Comparison of ENCODE assay signal across 9 cellular contexts in genomic region chr5:77935516-77936364, GRCh38.
DNase-seq lines count a peak whose midpoint lies in the region; ATAC-seq and TF ChIP-seq lines count a peak whose summit lies in the region.
"Had no signal": no experiment of that assay in that cellular context is flagged by ENCODE, and none has a peak within 500 bp of the region (broad histone marks: within the 10 kb centered on the region; RNA-seq: fewer than 3 reads in every experiment).

No MANE protein-coding gene starts in this region.

- no peaks in the 10 kb centered on the region for H3K36me3 Mint-ChIP-seq in activated CD4-positive, alpha-beta T cell treated with anti-CD3 and anti-CD28 coated beads, Interleukin-2, amount 10 ng/mL, durations not matched to agents 24 days and 14 days (ENCODE audit: low read depth)
- H3K36me3 Mint-ChIP-seq in stimulated activated naive B cell treated with anti-CD40 and anti-IgM and Interleukin-4, amounts not matched to agents 10 μg/mL and 1 μg/mL and 100 μg/mL, for 72 hours: peaks cover 0 to 2% of the 10 kb centered on the region in 2 donors

- H3K4me1 ChIP-seq in ascending aorta: no peaks in the 10 kb centered on the region

- peaks cover 7% of the 10 kb centered on the region for H3K27me3 Mint-ChIP-seq in activated CD4-positive, alpha-beta T cell treated with anti-CD3 and anti-CD28 coated beads, Interleukin-2, amount 10 ng/mL, durations not matched to agents 24 days and 14 days
- peaks cover 0 to 11% of the 10 kb centered on the region in 2 donors for H3K27me3 Mint-ChIP-seq in stimulated activated naive B cell treated with anti-CD40 and anti-IgM and Interleukin-4, amounts not matched to agents 10 μg/mL and 1 μg/mL and 100 μg/mL, for 72 hours

- no peak for TF ChIP-seq CTCF in ascending aorta (IDR thresholded peaks at IDR 0.05)

- intact Hi-C loops in activated CD4-positive, alpha-beta T cell treated with anti-CD3 and anti-CD28 coated beads, Interleukin-2, amount 10 ng/mL, durations not matched to agents 24 days and 14 days (cut with micrococcal nuclease): no loop called here
- intact Hi-C loops in ascending aorta (cut with DNase I) (no loop called here), head of caudate nucleus (cut with DNase I) (no loop called here)

- H3K36me3 ChIP-seq in ascending aorta: no peaks in the 10 kb centered on the region

- peaks cover 15% of the 10 kb centered on the region for H3K4me1 Mint-ChIP-seq in activated CD4-positive, alpha-beta T cell treated with anti-CD3 and anti-CD28 coated beads, Interleukin-2, amount 10 ng/mL, durations not matched to agents 24 days and 14 days
- peaks cover 21 to 32% of the 10 kb centered on the region in 2 donors for H3K4me1 Mint-ChIP-seq in stimulated activated naive B cell treated with anti-CD40 and anti-IgM and Interleukin-4, amounts not matched to agents 10 μg/mL and 1 μg/mL and 100 μg/mL, for 72 hours

- no peak overlapping the region for H3K27ac ChIP-seq in ascending aorta
- H3K27ac ChIP-seq: C4-2B had no signal

- no peaks in the 10 kb centered on the region for H3K9me3 ChIP-seq in ascending aorta

- H3K4me3 ChIP-seq in ascending aorta: no peak overlapping the region

- peak overlapping the region; percentile 3 for H3K4me3 Mint-ChIP-seq in activated CD4-positive, alpha-beta T cell treated with anti-CD3 and anti-CD28 coated beads, Interleukin-2, amount 10 ng/mL, durations not matched to agents 24 days and 14 days
- no peak overlapping the region for H3K4me3 Mint-ChIP-seq in stimulated activated naive B cell treated with anti-CD40 and anti-IgM and Interleukin-4, amounts not matched to agents 10 μg/mL and 1 μg/mL and 100 μg/mL, for 72 hours

- H3K27ac Mint-ChIP-seq in activated CD4-positive, alpha-beta T cell treated with anti-CD3 and anti-CD28 coated beads, Interleukin-2, amount 10 ng/mL, durations not matched to agents 24 days and 14 days: peak overlapping the region; percentile 27
- peak overlapping the region; percentile 15 for H3K27ac Mint-ChIP-seq in stimulated activated naive B cell treated with anti-CD40 and anti-IgM and Interleukin-4, amounts not matched to agents 10 μg/mL and 1 μg/mL and 100 μg/mL, for 72 hours

- H3K27me3 ChIP-seq in ascending aorta: no peaks in the 10 kb centered on the region

- DNase-seq in activated naive CD4-positive, alpha-beta T cell treated with Interleukin-2 at 50 U/mL for 16 hours: peak; percentile 3
- no peak for DNase-seq in activated naive CD4-positive, alpha-beta T cell (lab: John Stamatoyannopoulos, UW)
- peak; percentile 73 for DNase-seq in activated CD4-positive, alpha-beta T cell treated with anti-CD3 and anti-CD28 coated beads, Interleukin-2, amount 10 ng/mL, durations not matched to agents 24 days and 14 days
- DNase-seq in stimulated activated naive B cell treated with anti-CD40 and anti-IgM and Interleukin-4, amounts not matched to agents 10 μg/mL and 1 μg/mL and 100 μg/mL, for 72 hours: no peak
- no peak for DNase-seq in ascending aorta (ENCODE audit: low spot score in 2 of 2)
- no peak for DNase-seq in head of caudate nucleus
- DNase-seq in HT-29 (ENCODE audit: low spot score): no peak

- peak; percentile 41 for ATAC-seq in HG03469 (IDR thresholded peaks at IDR 0.05; ENCODE audit: unreplicated experiment)
- ATAC-seq in stimulated activated naive B cell treated with anti-CD40 and anti-IgM and Interleukin-4, amounts not matched to agents 10 μg/mL and 1 μg/mL and 100 μg/mL, for 72 hours (replicated peaks): peak; percentile 51 to 64

- peaks cover 2% of the 10 kb centered on the region for H3K9me3 Mint-ChIP-seq in activated CD4-positive, alpha-beta T cell treated with anti-CD3 and anti-CD28 coated beads, Interleukin-2, amount 10 ng/mL, durations not matched to agents 24 days and 14 days
- H3K9me3 Mint-ChIP-seq in stimulated activated naive B cell treated with anti-CD40 and anti-IgM and Interleukin-4, amounts not matched to agents 10 μg/mL and 1 μg/mL and 100 μg/mL, for 72 hours: peaks cover under 1 to 2% of the 10 kb centered on the region in 2 donors

Comparison
In these comparisons a context has a peak if more than half of its experiments do, and no peak if none do; other contexts are left out.
1. DNase-seq: peak in activated naive CD4-positive, alpha-beta T cell treated with Interleukin-2 at 50 U/mL for 16 hours (single experiment) and activated CD4-positive, alpha-beta T cell treated with anti-CD3 and anti-CD28 coated beads, Interleukin-2, amount 10 ng/mL, durations not matched to agents 24 days and 14 days (single experiment); none in activated naive CD4-positive, alpha-beta T cell (0 of 4), stimulated activated naive B cell treated with anti-CD40 and anti-IgM and Interleukin-4, amounts not matched to agents 10 μg/mL and 1 μg/mL and 100 μg/mL, for 72 hours (single experiment), ascending aorta (0 of 2), head of caudate nucleus (0 of 42) and HT-29 (single experiment).